Comparison of ENCODE assay signal across 1 cellular context in genomic region chr19:55599468-55600335, GRCh38.
TF ChIP-seq lines count a peak whose summit lies in the region.

Gene FIZ1 (minus strand): TSS chr19:55599517. CDS start chr19:55597865, 1,652 bp downstream.
Gene ZNF524 (plus strand): TSS chr19:55600288. CDS start chr19:55602113, 1,825 bp downstream.

TF ChIP-seq in HepG2, 621 proteins besides CTCF, POLR2A, EP300 and RAD21 (continued from another document and continues in another):
- no peak for TF ChIP-seq ZNF691 (CRISPR knock-in tag; IDR thresholded peaks at IDR 0.05; ENCODE audit: borderline replicate concordance, low read depth)
- peak; percentile 50 for TF ChIP-seq THRA (CRISPR knock-in tag; IDR thresholded peaks at IDR 0.05; ENCODE audit: borderline replicate concordance)
- peak; percentile 37; the same call in 1 of the 2 replicates for TF ChIP-seq ZKSCAN8 (CRISPR knock-in tag; IDR thresholded peaks at IDR 0.05; ENCODE audit: borderline replicate concordance)
- no peak for TF ChIP-seq ELK4 (CRISPR knock-in tag; IDR thresholded peaks at IDR 0.05; ENCODE audit: borderline replicate concordance)
- TF ChIP-seq ZNF775 (CRISPR knock-in tag; IDR thresholded peaks at IDR 0.05; ENCODE audit: borderline replicate concordance): no peak
- TF ChIP-seq ZSCAN31 (CRISPR knock-in tag; IDR thresholded peaks at IDR 0.05; ENCODE audit: low read depth): no peak
- TF ChIP-seq ZMYM2 (CRISPR knock-in tag; IDR thresholded peaks at IDR 0.05): no peak
- no peak for TF ChIP-seq BRCA1 (CRISPR knock-in tag; IDR thresholded peaks at IDR 0.05)
- TF ChIP-seq, protein P1, sequence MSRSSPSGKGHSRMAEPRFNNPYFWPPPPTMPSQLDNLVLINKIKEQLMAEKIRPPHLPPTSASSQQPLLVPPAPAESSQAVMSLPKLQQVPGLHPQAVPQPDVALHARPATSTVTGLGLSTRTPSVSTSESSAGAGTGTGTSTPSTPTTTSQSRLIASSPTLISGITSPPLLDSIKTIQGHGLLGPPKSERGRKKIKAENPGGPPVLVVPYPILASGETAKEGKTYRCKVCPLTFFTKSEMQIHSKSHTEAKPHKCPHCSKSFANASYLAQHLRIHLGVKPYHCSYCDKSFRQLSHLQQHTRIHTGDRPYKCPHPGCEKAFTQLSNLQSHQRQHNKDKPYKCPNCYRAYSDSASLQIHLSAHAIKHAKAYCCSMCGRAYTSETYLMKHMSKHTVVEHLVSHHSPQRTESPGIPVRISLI (CRISPR knock-in tag; IDR thresholded peaks at IDR 0.05; ENCODE audit: borderline replicate concordance): peak; percentile 32; the same call in 1 of the 2 replicates
- no peak; the same call in 1 of the 2 replicates for TF ChIP-seq ZNF776 (CRISPR knock-in tag; IDR thresholded peaks at IDR 0.05)
- TF ChIP-seq NR0B2 (CRISPR knock-in tag; IDR thresholded peaks at IDR 0.05): no peak
- TF ChIP-seq KDM2A (CRISPR knock-in tag; IDR thresholded peaks at IDR 0.05; ENCODE audit: borderline replicate concordance, low read depth): peak; percentile 56; the same call in 1 of the 2 replicates
- TF ChIP-seq JUNB (CRISPR knock-in tag; IDR thresholded peaks at IDR 0.05; ENCODE audit: borderline replicate concordance): no peak; the same call in 1 of the 2 replicates
- TF ChIP-seq ZFP1 (CRISPR knock-in tag; IDR thresholded peaks at IDR 0.05): no peak; the same call in 1 of the 2 replicates
- no peak for TF ChIP-seq FOXK2 (IDR thresholded peaks at IDR 0.05)
- no peak for TF ChIP-seq ZNF207 (IDR thresholded peaks at IDR 0.05; ENCODE audit: borderline replicate concordance)
- peak; percentile 50; the same call in 1 of the 2 replicates for TF ChIP-seq ZFY (CRISPR knock-in tag; IDR thresholded peaks at IDR 0.05)
- TF ChIP-seq ZNF124 (CRISPR knock-in tag; IDR thresholded peaks at IDR 0.05): peak; percentile 48; the same call in 1 of the 2 replicates
- TF ChIP-seq ZNF292 (CRISPR knock-in tag; IDR thresholded peaks at IDR 0.05; ENCODE audit: borderline replicate concordance, low read depth): no peak
- peak; percentile 8; the same call in 1 of the 2 replicates for TF ChIP-seq HMG20A (CRISPR knock-in tag; IDR thresholded peaks at IDR 0.05; ENCODE audit: borderline replicate concordance)
- no peak; the same call in 1 of the 2 replicates for TF ChIP-seq ZNF331 (CRISPR knock-in tag; IDR thresholded peaks at IDR 0.05)
- TF ChIP-seq PAX8 (CRISPR knock-in tag; IDR thresholded peaks at IDR 0.05; ENCODE audit: borderline replicate concordance): no peak
- TF ChIP-seq ZNF660 (CRISPR knock-in tag; IDR thresholded peaks at IDR 0.05; ENCODE audit: borderline replicate concordance, low read depth): no peak
- TF ChIP-seq ZNF609 (CRISPR knock-in tag; IDR thresholded peaks at IDR 0.05; ENCODE audit: borderline replicate concordance): no peak
- TF ChIP-seq ZFX (CRISPR knock-in tag; IDR thresholded peaks at IDR 0.05; ENCODE audit: low read depth): peak; percentile 54
- peak; percentile 87 for TF ChIP-seq ZNF670 (CRISPR knock-in tag; IDR thresholded peaks at IDR 0.05; ENCODE audit: borderline replicate concordance)
- TF ChIP-seq CEBPB (IDR thresholded peaks at IDR 0.05; ENCODE audit: borderline replicate concordance, low read depth, low read length): no peak
- peak; percentile 94; the same call in 1 of the 2 replicates for TF ChIP-seq KLF12 (CRISPR knock-in tag; IDR thresholded peaks at IDR 0.05; ENCODE audit: borderline replicate concordance)
- TF ChIP-seq ZFP41 (CRISPR knock-in tag; IDR thresholded peaks at IDR 0.05; ENCODE audit: borderline replicate concordance): no peak
- no peak for TF ChIP-seq NCOA5 (CRISPR knock-in tag; IDR thresholded peaks at IDR 0.05)
- no peak for TF ChIP-seq AGO1 (IDR thresholded peaks at IDR 0.05; ENCODE audit: low read depth, low read length, poor library complexity, severe bottlenecking)
- no peak for TF ChIP-seq PRDM4 (CRISPR knock-in tag; IDR thresholded peaks at IDR 0.05; ENCODE audit: borderline replicate concordance)
- TF ChIP-seq PHF5A (CRISPR knock-in tag; IDR thresholded peaks at IDR 0.05; ENCODE audit: low read depth, unreplicated experiment): peak; percentile 72
- peak; percentile 69; the same call in 1 of the 2 replicates for TF ChIP-seq ZSCAN29 (CRISPR knock-in tag; conservative IDR thresholded peaks at IDR 0.05)
- no peak for TF ChIP-seq SCMH1 (CRISPR knock-in tag; IDR thresholded peaks at IDR 0.05; ENCODE audit: borderline replicate concordance)
- TF ChIP-seq SMARCE1 (IDR thresholded peaks at IDR 0.05; ENCODE audit: borderline replicate concordance): no peak
- TF ChIP-seq SMC3 (IDR thresholded peaks at IDR 0.05; ENCODE audit: low read length): no peak
- TF ChIP-seq, protein P2, sequence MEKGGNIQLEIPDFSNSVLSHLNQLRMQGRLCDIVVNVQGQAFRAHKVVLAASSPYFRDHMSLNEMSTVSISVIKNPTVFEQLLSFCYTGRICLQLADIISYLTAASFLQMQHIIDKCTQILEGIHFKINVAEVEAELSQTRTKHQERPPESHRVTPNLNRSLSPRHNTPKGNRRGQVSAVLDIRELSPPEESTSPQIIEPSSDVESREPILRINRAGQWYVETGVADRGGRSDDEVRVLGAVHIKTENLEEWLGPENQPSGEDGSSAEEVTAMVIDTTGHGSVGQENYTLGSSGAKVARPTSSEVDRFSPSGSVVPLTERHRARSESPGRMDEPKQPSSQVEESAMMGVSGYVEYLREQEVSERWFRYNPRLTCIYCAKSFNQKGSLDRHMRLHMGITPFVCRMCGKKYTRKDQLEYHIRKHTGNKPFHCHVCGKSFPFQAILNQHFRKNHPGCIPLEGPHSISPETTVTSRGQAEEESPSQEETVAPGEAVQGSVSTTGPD (CRISPR knock-in tag; IDR thresholded peaks at IDR 0.05): no peak
- TF ChIP-seq ZNF530 (CRISPR knock-in tag; IDR thresholded peaks at IDR 0.05; ENCODE audit: low read depth): no peak
- TF ChIP-seq PLSCR1 (CRISPR knock-in tag; IDR thresholded peaks at IDR 0.05; ENCODE audit: borderline replicate concordance): no peak
- TF ChIP-seq TAF1 (CRISPR knock-in tag; IDR thresholded peaks at IDR 0.05): peak; percentile 77
- no peak for TF ChIP-seq NR2F1 (CRISPR knock-in tag; IDR thresholded peaks at IDR 0.05)
- TF ChIP-seq KAT7 (CRISPR knock-in tag; IDR thresholded peaks at IDR 0.05; ENCODE audit: borderline replicate concordance): 0 out of 2 replicates have a peak, but pooled peaks have one; percentile 26
- TF ChIP-seq ZSCAN20 (CRISPR knock-in tag; IDR thresholded peaks at IDR 0.05; ENCODE audit: borderline replicate concordance): no peak; the same call in 1 of the 2 replicates
- no peak for TF ChIP-seq FOSL1 (CRISPR knock-in tag; IDR thresholded peaks at IDR 0.05; ENCODE audit: borderline replicate concordance)
- peak; percentile 20; the same call in 1 of the 2 replicates for TF ChIP-seq NR2F2 (IDR thresholded peaks at IDR 0.05; ENCODE audit: borderline replicate concordance, low read depth)
- TF ChIP-seq, protein P3, sequence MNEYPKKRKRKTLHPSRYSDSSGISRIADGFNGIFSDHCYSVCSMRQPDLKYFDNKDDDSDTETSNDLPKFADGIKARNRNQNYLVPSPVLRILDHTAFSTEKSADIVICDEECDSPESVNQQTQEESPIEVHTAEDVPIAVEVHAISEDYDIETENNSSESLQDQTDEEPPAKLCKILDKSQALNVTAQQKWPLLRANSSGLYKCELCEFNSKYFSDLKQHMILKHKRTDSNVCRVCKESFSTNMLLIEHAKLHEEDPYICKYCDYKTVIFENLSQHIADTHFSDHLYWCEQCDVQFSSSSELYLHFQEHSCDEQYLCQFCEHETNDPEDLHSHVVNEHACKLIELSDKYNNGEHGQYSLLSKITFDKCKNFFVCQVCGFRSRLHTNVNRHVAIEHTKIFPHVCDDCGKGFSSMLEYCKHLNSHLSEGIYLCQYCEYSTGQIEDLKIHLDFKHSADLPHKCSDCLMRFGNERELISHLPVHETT (CRISPR knock-in tag; conservative IDR thresholded peaks at IDR 0.05): peak; percentile 79; the same call in 1 of the 2 replicates
- TF ChIP-seq SYNCRIP (IDR thresholded peaks at IDR 0.05; ENCODE audit: insufficient read depth, low read depth, low read length): no peak
